Comparison of ENCODE assay signal across 3 cellular contexts in genomic region chr14:100374270-100374669, GRCh38.
TF ChIP-seq lines count a peak whose summit lies in the region.

No MANE protein-coding gene starts in this region.

TF ChIP-seq in SK-N-SH, 30 proteins besides CTCF, POLR2A, EP300 and RAD21 (continued from another document):
- TF ChIP-seq USF2 (IDR thresholded peaks at IDR 0.05; ENCODE audit: borderline replicate concordance, low read depth, low read length) = no peak
- no peak for TF ChIP-seq TCF12 (IDR thresholded peaks at IDR 0.05)
- no peak for TF ChIP-seq POLR2AphosphoS5 (IDR thresholded peaks at IDR 0.05; ENCODE audit: low read depth, low read length)
- TF ChIP-seq FOXJ3 (CRISPR knock-in tag; IDR thresholded peaks at IDR 0.05) = no peak
- TF ChIP-seq ELF1 (IDR thresholded peaks at IDR 0.05) = no peak
- TF ChIP-seq IRF3 (IDR thresholded peaks at IDR 0.05; ENCODE audit: low read depth, low read length) = no peak
- no peak for TF ChIP-seq FOXM1 (IDR thresholded peaks at IDR 0.05; ENCODE audit: low read depth)
- no peak for TF ChIP-seq JUND (IDR thresholded peaks at IDR 0.05)
- TF ChIP-seq, protein P1, sequence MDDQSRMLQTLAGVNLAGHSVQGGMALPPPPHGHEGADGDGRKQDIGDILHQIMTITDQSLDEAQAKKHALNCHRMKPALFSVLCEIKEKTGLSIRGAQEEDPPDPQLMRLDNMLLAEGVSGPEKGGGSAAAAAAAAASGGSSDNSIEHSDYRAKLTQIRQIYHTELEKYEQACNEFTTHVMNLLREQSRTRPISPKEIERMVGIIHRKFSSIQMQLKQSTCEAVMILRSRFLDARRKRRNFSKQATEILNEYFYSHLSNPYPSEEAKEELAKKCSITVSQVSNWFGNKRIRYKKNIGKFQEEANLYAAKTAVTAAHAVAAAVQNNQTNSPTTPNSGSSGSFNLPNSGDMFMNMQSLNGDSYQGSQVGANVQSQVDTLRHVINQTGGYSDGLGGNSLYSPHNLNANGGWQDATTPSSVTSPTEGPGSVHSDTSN (IDR thresholded peaks at IDR 0.05) = no peak
- no peak for TF ChIP-seq CHD2 (IDR thresholded peaks at IDR 0.05; ENCODE audit: low read length, partially characterized antibody)
- no peak for TF ChIP-seq NFIC (IDR thresholded peaks at IDR 0.05; ENCODE audit: borderline replicate concordance)

TF ChIP-seq in SK-N-SH treated with all-trans-retinoic acid at 6 μM for 48 hours, 23 proteins besides CTCF, POLR2A, EP300 and RAD21 (continued from another document):
- TF ChIP-seq, protein P2, sequence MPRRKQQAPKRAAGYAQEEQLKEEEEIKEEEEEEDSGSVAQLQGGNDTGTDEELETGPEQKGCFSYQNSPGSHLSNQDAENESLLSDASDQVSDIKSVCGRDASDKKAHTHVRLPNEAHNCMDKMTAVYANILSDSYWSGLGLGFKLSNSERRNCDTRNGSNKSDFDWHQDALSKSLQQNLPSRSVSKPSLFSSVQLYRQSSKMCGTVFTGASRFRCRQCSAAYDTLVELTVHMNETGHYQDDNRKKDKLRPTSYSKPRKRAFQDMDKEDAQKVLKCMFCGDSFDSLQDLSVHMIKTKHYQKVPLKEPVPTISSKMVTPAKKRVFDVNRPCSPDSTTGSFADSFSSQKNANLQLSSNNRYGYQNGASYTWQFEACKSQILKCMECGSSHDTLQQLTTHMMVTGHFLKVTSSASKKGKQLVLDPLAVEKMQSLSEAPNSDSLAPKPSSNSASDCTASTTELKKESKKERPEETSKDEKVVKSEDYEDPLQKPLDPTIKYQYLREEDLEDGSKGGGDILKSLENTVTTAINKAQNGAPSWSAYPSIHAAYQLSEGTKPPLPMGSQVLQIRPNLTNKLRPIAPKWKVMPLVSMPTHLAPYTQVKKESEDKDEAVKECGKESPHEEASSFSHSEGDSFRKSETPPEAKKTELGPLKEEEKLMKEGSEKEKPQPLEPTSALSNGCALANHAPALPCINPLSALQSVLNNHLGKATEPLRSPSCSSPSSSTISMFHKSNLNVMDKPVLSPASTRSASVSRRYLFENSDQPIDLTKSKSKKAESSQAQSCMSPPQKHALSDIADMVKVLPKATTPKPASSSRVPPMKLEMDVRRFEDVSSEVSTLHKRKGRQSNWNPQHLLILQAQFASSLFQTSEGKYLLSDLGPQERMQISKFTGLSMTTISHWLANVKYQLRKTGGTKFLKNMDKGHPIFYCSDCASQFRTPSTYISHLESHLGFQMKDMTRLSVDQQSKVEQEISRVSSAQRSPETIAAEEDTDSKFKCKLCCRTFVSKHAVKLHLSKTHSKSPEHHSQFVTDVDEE (CRISPR knock-in tag; IDR thresholded peaks at IDR 0.05) = no peak
- TF ChIP-seq SNAI2 (CRISPR knock-in tag; IDR thresholded peaks at IDR 0.05) (no peak), ZNF565 (CRISPR knock-in tag; conservative IDR thresholded peaks at IDR 0.05; ENCODE audit: low read depth) (no peak), ZNF70 (CRISPR knock-in tag; IDR thresholded peaks at IDR 0.05) (no peak), CREB5 (CRISPR knock-in tag; IDR thresholded peaks at IDR 0.05; ENCODE audit: low read depth) (no peak), GLIS3 (CRISPR knock-in tag; IDR thresholded peaks at IDR 0.05) (no peak), ZNF8 (CRISPR knock-in tag; IDR thresholded peaks at IDR 0.05) (no peak)
- TF ChIP-seq, protein P3, sequence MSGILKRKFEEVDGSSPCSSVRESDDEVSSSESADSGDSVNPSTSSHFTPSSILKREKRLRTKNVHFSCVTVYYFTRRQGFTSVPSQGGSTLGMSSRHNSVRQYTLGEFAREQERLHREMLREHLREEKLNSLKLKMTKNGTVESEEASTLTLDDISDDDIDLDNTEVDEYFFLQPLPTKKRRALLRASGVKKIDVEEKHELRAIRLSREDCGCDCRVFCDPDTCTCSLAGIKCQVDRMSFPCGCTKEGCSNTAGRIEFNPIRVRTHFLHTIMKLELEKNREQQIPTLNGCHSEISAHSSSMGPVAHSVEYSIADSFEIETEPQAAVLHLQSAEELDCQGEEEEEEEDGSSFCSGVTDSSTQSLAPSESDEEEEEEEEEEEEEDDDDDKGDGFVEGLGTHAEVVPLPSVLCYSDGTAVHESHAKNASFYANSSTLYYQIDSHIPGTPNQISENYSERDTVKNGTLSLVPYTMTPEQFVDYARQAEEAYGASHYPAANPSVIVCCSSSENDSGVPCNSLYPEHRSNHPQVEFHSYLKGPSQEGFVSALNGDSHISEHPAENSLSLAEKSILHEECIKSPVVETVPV (CRISPR knock-in tag; IDR thresholded peaks at IDR 0.05) = no peak
- TF ChIP-seq, protein P4, sequence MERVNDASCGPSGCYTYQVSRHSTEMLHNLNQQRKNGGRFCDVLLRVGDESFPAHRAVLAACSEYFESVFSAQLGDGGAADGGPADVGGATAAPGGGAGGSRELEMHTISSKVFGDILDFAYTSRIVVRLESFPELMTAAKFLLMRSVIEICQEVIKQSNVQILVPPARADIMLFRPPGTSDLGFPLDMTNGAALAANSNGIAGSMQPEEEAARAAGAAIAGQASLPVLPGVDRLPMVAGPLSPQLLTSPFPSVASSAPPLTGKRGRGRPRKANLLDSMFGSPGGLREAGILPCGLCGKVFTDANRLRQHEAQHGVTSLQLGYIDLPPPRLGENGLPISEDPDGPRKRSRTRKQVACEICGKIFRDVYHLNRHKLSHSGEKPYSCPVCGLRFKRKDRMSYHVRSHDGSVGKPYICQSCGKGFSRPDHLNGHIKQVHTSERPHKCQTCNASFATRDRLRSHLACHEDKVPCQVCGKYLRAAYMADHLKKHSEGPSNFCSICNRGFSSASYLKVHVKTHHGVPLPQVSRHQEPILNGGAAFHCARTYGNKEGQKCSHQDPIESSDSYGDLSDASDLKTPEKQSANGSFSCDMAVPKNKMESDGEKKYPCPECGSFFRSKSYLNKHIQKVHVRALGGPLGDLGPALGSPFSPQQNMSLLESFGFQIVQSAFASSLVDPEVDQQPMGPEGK (CRISPR knock-in tag; IDR thresholded peaks at IDR 0.05; ENCODE audit: borderline replicate concordance) = no peak

TF ChIP-seq in WTC11, 78 proteins besides CTCF, POLR2A, EP300 and RAD21 (continued from another document):
- TF ChIP-seq PRDM15 (CRISPR knock-in tag; IDR thresholded peaks at IDR 0.05) = no peak
- TF ChIP-seq, protein P5, sequence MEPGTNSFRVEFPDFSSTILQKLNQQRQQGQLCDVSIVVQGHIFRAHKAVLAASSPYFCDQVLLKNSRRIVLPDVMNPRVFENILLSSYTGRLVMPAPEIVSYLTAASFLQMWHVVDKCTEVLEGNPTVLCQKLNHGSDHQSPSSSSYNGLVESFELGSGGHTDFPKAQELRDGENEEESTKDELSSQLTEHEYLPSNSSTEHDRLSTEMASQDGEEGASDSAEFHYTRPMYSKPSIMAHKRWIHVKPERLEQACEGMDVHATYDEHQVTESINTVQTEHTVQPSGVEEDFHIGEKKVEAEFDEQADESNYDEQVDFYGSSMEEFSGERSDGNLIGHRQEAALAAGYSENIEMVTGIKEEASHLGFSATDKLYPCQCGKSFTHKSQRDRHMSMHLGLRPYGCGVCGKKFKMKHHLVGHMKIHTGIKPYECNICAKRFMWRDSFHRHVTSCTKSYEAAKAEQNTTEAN (CRISPR knock-in tag; IDR thresholded peaks at IDR 0.05) = no peak
- TF ChIP-seq FOXK1 (CRISPR knock-in tag; IDR thresholded peaks at IDR 0.05) = no peak
- no peak for TF ChIP-seq TEAD1 (CRISPR knock-in tag; IDR thresholded peaks at IDR 0.05)
- no peak for TF ChIP-seq ZNF671 (CRISPR knock-in tag; IDR thresholded peaks at IDR 0.05)
- no peak for TF ChIP-seq ZNF232 (CRISPR knock-in tag; IDR thresholded peaks at IDR 0.05)
- TF ChIP-seq, protein P6, sequence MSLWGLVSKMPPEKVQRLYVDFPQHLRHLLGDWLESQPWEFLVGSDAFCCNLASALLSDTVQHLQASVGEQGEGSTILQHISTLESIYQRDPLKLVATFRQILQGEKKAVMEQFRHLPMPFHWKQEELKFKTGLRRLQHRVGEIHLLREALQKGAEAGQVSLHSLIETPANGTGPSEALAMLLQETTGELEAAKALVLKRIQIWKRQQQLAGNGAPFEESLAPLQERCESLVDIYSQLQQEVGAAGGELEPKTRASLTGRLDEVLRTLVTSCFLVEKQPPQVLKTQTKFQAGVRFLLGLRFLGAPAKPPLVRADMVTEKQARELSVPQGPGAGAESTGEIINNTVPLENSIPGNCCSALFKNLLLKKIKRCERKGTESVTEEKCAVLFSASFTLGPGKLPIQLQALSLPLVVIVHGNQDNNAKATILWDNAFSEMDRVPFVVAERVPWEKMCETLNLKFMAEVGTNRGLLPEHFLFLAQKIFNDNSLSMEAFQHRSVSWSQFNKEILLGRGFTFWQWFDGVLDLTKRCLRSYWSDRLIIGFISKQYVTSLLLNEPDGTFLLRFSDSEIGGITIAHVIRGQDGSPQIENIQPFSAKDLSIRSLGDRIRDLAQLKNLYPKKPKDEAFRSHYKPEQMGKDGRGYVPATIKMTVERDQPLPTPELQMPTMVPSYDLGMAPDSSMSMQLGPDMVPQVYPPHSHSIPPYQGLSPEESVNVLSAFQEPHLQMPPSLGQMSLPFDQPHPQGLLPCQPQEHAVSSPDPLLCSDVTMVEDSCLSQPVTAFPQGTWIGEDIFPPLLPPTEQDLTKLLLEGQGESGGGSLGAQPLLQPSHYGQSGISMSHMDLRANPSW (CRISPR knock-in tag; conservative IDR thresholded peaks at IDR 0.05; ENCODE audit: low read depth) = no peak
- no peak for TF ChIP-seq RELA (CRISPR knock-in tag; IDR thresholded peaks at IDR 0.05; ENCODE audit: borderline replicate concordance)
- TF ChIP-seq, protein P7, sequence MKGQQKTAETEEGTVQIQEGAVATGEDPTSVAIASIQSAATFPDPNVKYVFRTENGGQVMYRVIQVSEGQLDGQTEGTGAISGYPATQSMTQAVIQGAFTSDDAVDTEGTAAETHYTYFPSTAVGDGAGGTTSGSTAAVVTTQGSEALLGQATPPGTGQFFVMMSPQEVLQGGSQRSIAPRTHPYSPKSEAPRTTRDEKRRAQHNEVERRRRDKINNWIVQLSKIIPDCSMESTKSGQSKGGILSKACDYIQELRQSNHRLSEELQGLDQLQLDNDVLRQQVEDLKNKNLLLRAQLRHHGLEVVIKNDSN (CRISPR knock-in tag; IDR thresholded peaks at IDR 0.05) = no peak
TF ChIP-seq in WTC11: peak in this region for 0.
